8 cellular contexts compared by ENCODE assay signal in genomic region chrX:155070038-155070437, GRCh38. TPM values are rescaled to one million over a fixed set of nuclear protein-coding genes. Genes with fewer than 3 reads are reported as not detected.
DNase-seq lines count a peak whose midpoint lies in the region; ATAC-seq and TF ChIP-seq lines count a peak whose summit lies in the region.

No MANE protein-coding gene starts in this region.

- peak overlapping the region; percentile 82 for H3K4me3 Mint-ChIP-seq in central memory CD8-positive, alpha-beta T cell
- H3K4me3 Mint-ChIP-seq in naive thymus-derived CD8-positive, alpha-beta T cell = peak overlapping the region; percentile 70 to 90 (median 84)

- H3K27ac Mint-ChIP-seq in central memory CD8-positive, alpha-beta T cell (ENCODE audit: low read depth) = peak overlapping the region; percentile 89
- H3K27ac Mint-ChIP-seq in naive thymus-derived CD8-positive, alpha-beta T cell = peak overlapping the region in 9 of 10 donors; percentile 80 to 94 (median 91)

- H3K4me1 ChIP-seq in Karpas-422 (ENCODE audit: low read length) = peaks cover 47% of the 10 kb centered on the region

- no peaks in the 10 kb centered on the region for H3K9me3 ChIP-seq in Karpas-422 (ENCODE audit: low read length)

- peak overlapping the region; percentile 61 for H3K4me2 ChIP-seq in Karpas-422 (ENCODE audit: low read depth, low read length, poor library complexity, severe bottlenecking)

- POLR2A ChIA-PET in BJ (lab: Charles Lee) = no interaction called here
- POLR2A ChIA-PET in naive thymus-derived CD8-positive, alpha-beta T cell (lab: Charles Lee) = interaction anchor here (1.0 kb wide), 1 partner anchor 43 kb away, joined by 6 read pairs; the partner anchor contains the start of gene FUNDC2

- no peaks in the 10 kb centered on the region for H4K20me1 ChIP-seq in Karpas-422 (ENCODE audit: insufficient read depth, low read depth, low read length)

- peaks cover 41% of the 10 kb centered on the region for H3K4me1 Mint-ChIP-seq in central memory CD8-positive, alpha-beta T cell
- H3K4me1 Mint-ChIP-seq in naive thymus-derived CD8-positive, alpha-beta T cell = peaks cover 22 to 55% (median 48%) of the 10 kb centered on the region in 4 donors

- no peaks in the 10 kb centered on the region for H3K9me3 Mint-ChIP-seq in central memory CD8-positive, alpha-beta T cell
- H3K9me3 Mint-ChIP-seq in naive thymus-derived CD8-positive, alpha-beta T cell = no peaks in the 10 kb centered on the region

- no peak for TF ChIP-seq CTCF in BJ (IDR thresholded peaks at IDR 0.05; ENCODE audit: insufficient read depth, low read depth, low read length)

- H3K4me3 ChIP-seq in BJ (ENCODE audit: low read depth, low read length) = peak overlapping the region; percentile 53
- H3K4me3 ChIP-seq in Karpas-422 (ENCODE audit: low read length) = peak overlapping the region; percentile 86

- no peaks in the 10 kb centered on the region for H3K27me3 ChIP-seq in BJ (ENCODE audit: control insufficient read depth, insufficient read depth, low read length)
- H3K27me3 ChIP-seq in Karpas-422 (ENCODE audit: low read length) = no peaks in the 10 kb centered on the region

- peaks cover 12% of the 10 kb centered on the region for H3K36me3 Mint-ChIP-seq in central memory CD8-positive, alpha-beta T cell (ENCODE audit: insufficient read depth)
- peaks cover 0 to 21% (median 0%) of the 10 kb centered on the region in 3 donors for H3K36me3 Mint-ChIP-seq in naive thymus-derived CD8-positive, alpha-beta T cell

- CTCF ChIA-PET in BJ (lab: Yijun Ruan, JAX) = no interaction called here

- H3K27ac ChIP-seq in Karpas-422 (ENCODE audit: low read length) = peak overlapping the region; percentile 86

- no peak for ATAC-seq in central memory CD8-positive, alpha-beta T cell (replicated peaks; ENCODE audit: extremely low read depth, poor library complexity, severe bottlenecking)
- ATAC-seq in naive thymus-derived CD8-positive, alpha-beta T cell = no peak
- ATAC-seq in HG03460 (IDR thresholded peaks at IDR 0.05; ENCODE audit: unreplicated experiment) = no peak
- ATAC-seq in HG03108 (IDR thresholded peaks at IDR 0.05; ENCODE audit: unreplicated experiment) = no peak

- peaks cover 90% of the 10 kb centered on the region for H3K79me2 ChIP-seq in Karpas-422 (ENCODE audit: low read length)

- H3K27me3 Mint-ChIP-seq in central memory CD8-positive, alpha-beta T cell = no peaks in the 10 kb centered on the region
- no peaks in the 10 kb centered on the region for H3K27me3 Mint-ChIP-seq in naive thymus-derived CD8-positive, alpha-beta T cell

- 0 out of 2 replicates have a peak overlapping the region, but pooled peaks have one; percentile 36 for H2AFZ ChIP-seq in Karpas-422 (ENCODE audit: low read length)

- H3K36me3 ChIP-seq in BJ (ENCODE audit: control insufficient read depth, insufficient read depth, low read length) (no peaks in the 10 kb centered on the region), Karpas-422 (ENCODE audit: insufficient read depth, low read length) (peaks cover 19% of the 10 kb centered on the region; the same call in 1 of the 2 replicates)

- H3K9me2 ChIP-seq in Karpas-422 (replicated peaks; ENCODE audit: insufficient read depth, low read length) = no peaks in the 10 kb centered on the region

- no peak for DNase-seq in BJ (ENCODE audit: low read depth)
- peak; percentile 60 for DNase-seq in Karpas-422
- DNase-seq in central memory CD8-positive, alpha-beta T cell (ENCODE audit: low spot score in 2 of 2) = no peak
- DNase-seq in naive thymus-derived CD8-positive, alpha-beta T cell = no peak
- DNase-seq in H4 (ENCODE audit: low spot score) = no peak
- DNase-seq in NCI-H1092 treated with DMSO at 0.1 percent for 48 hours (lab: John Stamatoyannopoulos, UW) = no peak

- H3K9ac ChIP-seq in Karpas-422 (ENCODE audit: low read length) = peak overlapping the region; percentile 84

RNA-seq across cellular contexts. Expression of gene CMC4, which starts 0.9 kb away (rescaled TPM):
- 10.0 and 13.4 TPM in 2 replicates for polyA plus RNA-seq in BJ (2011; rRNA removed)
- 0.93 and 1.2 TPM in 2 replicates for polyA minus RNA-seq in BJ (2011; rRNA and poly(A)+ RNA removed)
- 15.8 and 36.1 TPM in 2 replicates for total RNA-seq in Karpas-422 (2014; rRNA removed; shearing (Covaris generic); ENCODE audit: low replicate concordance)
- total RNA-seq in naive thymus-derived CD8-positive, alpha-beta T cell = 1 to 10 TPM; 5.3 to 8.6 TPM
- 10 to 100 TPM; 25.6 to 27.7 (median 26.1) TPM for polyA plus RNA-seq in naive thymus-derived CD8-positive, alpha-beta T cell
- total RNA-seq in H4 (2014; rRNA removed; shearing (Covaris generic)) = 20.4 and 29.7 TPM in 2 replicates

RNA-seq across cellular contexts. Expression of gene MTCP1, which starts 0.9 kb away (rescaled TPM):
- polyA plus RNA-seq in BJ (2011; rRNA removed) = 1.2 and 5.4 TPM in 2 replicates
- polyA minus RNA-seq in BJ (2011; rRNA and poly(A)+ RNA removed) = 0.81 and 1.7 TPM in 2 replicates
- total RNA-seq in Karpas-422 (2014; rRNA removed; shearing (Covaris generic); ENCODE audit: low replicate concordance) = 21.9 and 95.2 TPM in 2 replicates
- total RNA-seq in naive thymus-derived CD8-positive, alpha-beta T cell = 10 to 100 TPM; 17.7 to 23.2 TPM
- 10 to 100 TPM; 27.9 to 37.9 (median 29.3) TPM for polyA plus RNA-seq in naive thymus-derived CD8-positive, alpha-beta T cell
- total RNA-seq in H4 (2014; rRNA removed; shearing (Covaris generic)) = 4.1 and 4.5 TPM in 2 replicates

RNA-seq across cellular contexts. Expression of gene BRCC3, which starts 1.3 kb away (rescaled TPM):
- 11.6 and 16.1 TPM in 2 replicates for polyA plus RNA-seq in BJ (2011; rRNA removed)
- 8.5 and 8.7 TPM in 2 replicates for polyA minus RNA-seq in BJ (2011; rRNA and poly(A)+ RNA removed)
- 13.2 and 15.9 TPM in 2 replicates for total RNA-seq in Karpas-422 (2014; rRNA removed; shearing (Covaris generic); ENCODE audit: low replicate concordance)
- 10 to 100 TPM; 18.3 to 19.5 TPM for total RNA-seq in naive thymus-derived CD8-positive, alpha-beta T cell
- 10 to 100 TPM; 17.0 to 25.7 (median 17.4) TPM for polyA plus RNA-seq in naive thymus-derived CD8-positive, alpha-beta T cell
- 7.5 and 10.2 TPM in 2 replicates for total RNA-seq in H4 (2014; rRNA removed; shearing (Covaris generic))

RNA-seq across cellular contexts. Expression of gene FUNDC2, which starts 43.4 kb away (rescaled TPM):
- 65.2 and 86.6 TPM in 2 replicates for polyA plus RNA-seq in BJ (2011; rRNA removed)
- 12.2 and 13.3 TPM in 2 replicates for polyA minus RNA-seq in BJ (2011; rRNA and poly(A)+ RNA removed)
- 38.9 and 55.2 TPM in 2 replicates for total RNA-seq in Karpas-422 (2014; rRNA removed; shearing (Covaris generic); ENCODE audit: low replicate concordance)
- total RNA-seq in naive thymus-derived CD8-positive, alpha-beta T cell = 10 to 100 TPM; 48.2 to 59.9 TPM
- 100 to 1,000 TPM; 161 to 203 (median 178) TPM for polyA plus RNA-seq in naive thymus-derived CD8-positive, alpha-beta T cell
- total RNA-seq in H4 (2014; rRNA removed; shearing (Covaris generic)) = 61.2 and 73.0 TPM in 2 replicates

RNA-seq across cellular contexts. Expression of gene F8, which starts 47.5 kb away (rescaled TPM):
- 2.7 and 3.4 TPM in 2 replicates for polyA plus RNA-seq in BJ (2011; rRNA removed)
- 0.62 and 0.85 TPM in 2 replicates for polyA minus RNA-seq in BJ (2011; rRNA and poly(A)+ RNA removed)
- total RNA-seq in Karpas-422 (2014; rRNA removed; shearing (Covaris generic); ENCODE audit: low replicate concordance) = 3.0 and 4.1 TPM in 2 replicates
- total RNA-seq in naive thymus-derived CD8-positive, alpha-beta T cell = 1 to 10 TPM; 1.1 to 1.6 TPM
- polyA plus RNA-seq in naive thymus-derived CD8-positive, alpha-beta T cell = 1 to 10 TPM; 2.4 to 5.5 (median 2.7) TPM
- total RNA-seq in H4 (2014; rRNA removed; shearing (Covaris generic)) = 2.5 and 2.8 TPM in 2 replicates
